ENCODE assay signal across 25 cellular contexts in the genomic region with DNA sequence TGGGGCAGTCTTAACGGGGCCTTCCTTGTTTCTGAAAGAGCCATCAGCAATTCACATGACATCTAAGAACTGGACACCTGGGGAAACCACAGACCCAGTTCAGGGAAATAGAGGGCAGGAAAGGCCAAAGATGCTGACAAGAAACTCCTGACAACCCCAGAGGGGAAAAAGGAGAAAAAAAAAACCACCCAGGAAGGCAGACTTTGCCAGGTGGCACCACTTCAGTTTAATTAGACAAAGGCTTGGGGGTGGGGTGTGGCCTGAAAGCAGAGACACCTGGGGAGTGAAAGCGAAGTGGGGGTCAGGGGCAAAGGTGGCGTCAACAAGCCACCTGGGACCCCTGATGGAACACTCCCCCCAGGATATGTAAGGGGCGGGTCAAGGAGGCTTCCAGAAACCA. TPM values are rescaled to one million over a fixed set of nuclear protein-coding genes. Genes with fewer than 3 reads are reported as not detected.
A peak's percentile ranks its signal among the peaks of the same experiment; 100 is the strongest.
DNase-seq lines count a peak whose midpoint lies in the region; ATAC-seq and TF ChIP-seq lines count a peak whose summit lies in the region.
"Had no signal": no experiment of that assay in that cellular context is flagged by ENCODE, and none has a peak within 500 bp of the region (broad histone marks: within the 10 kb centered on the region; RNA-seq: fewer than 3 reads in every experiment).

No MANE protein-coding gene starts in this region.

- no peak overlapping the region for H3K27ac ChIP-seq in breast epithelium
- peak overlapping the region; percentile 67; the same call in 1 of the 2 replicates for H3K27ac ChIP-seq in MM.1S (ENCODE audit: low read length)
- H3K27ac ChIP-seq: A549, C4-2B, Peyer's patch, SK-N-MC had no signal

- TF ChIP-seq POLR2A in breast epithelium (IDR thresholded peaks at IDR 0.05), result no peak

- no peaks in the 10 kb centered on the region for H3K9me3 Mint-ChIP-seq in MCF 10A (ENCODE audit: unreplicated experiment)

- peak overlapping the region; percentile 51; the same call in 1 of the 2 replicates for H3K4me2 ChIP-seq in MM.1S (ENCODE audit: low read depth, low read length)
- H3K4me2 ChIP-seq: A549 had no signal

- CTCF ChIA-PET in MCF 10A (lab: Yijun Ruan, JAX), result interaction anchor here (0.6 kb wide), 1 partner anchor 259 kb away, joined by 3 read pairs; no protein-coding TSS in a partner anchor

- H3F3A ChIP-seq in MM.1S (ENCODE audit: insufficient read depth, low read length), result peaks cover 19% of the 10 kb centered on the region

- H2AFZ ChIP-seq in MM.1S (ENCODE audit: low read length), result 0 out of 2 replicates have a peak overlapping the region, but pooled peaks have one; percentile 8

- no peak overlapping the region for H3K9ac ChIP-seq in MM.1S (ENCODE audit: low read length)

- no peaks in the 10 kb centered on the region for H3K9me2 ChIP-seq in MM.1S (replicated peaks; ENCODE audit: insufficient read depth, low read length)

- H3K4me1 Mint-ChIP-seq in MCF 10A (ENCODE audit: insufficient read depth, unreplicated experiment), result no peaks in the 10 kb centered on the region

- no peaks in the 10 kb centered on the region for H3K27me3 ChIP-seq in breast epithelium
- no peaks in the 10 kb centered on the region for H3K27me3 ChIP-seq in MM.1S (replicated peaks; ENCODE audit: insufficient read depth, low read length)
- H3K27me3 ChIP-seq: Peyer's patch had no signal

- DNase-seq in MCF 10A (ENCODE audit: unreplicated experiment), result no peak
- no peak for DNase-seq in breast epithelium (ENCODE audit: low spot score in 2 of 2)
- peak; percentile 71 for DNase-seq in MM.1S
- DNase-seq in NCI-H69 (lab: John Stamatoyannopoulos, UW), result peak; percentile 89
- peak; percentile 15 for DNase-seq in left kidney (ENCODE audit: low read depth, low spot score)
- DNase-seq in GM10266 (ENCODE audit: extremely low spot score), result no peak
- DNase-seq: CD8-positive, alpha-beta T cell; DMS 273 treated with DMSO at 0.1 percent for 48 hours; DMS79; EL; GDM1; Kasumi-1; NCI-H146; NCI-H1930; NCI-H345; OCI-M1; Peyer's patch; SIG-M5; T-helper 9 cell had no signal

- no peak for TF ChIP-seq CTCF in MCF 10A (IDR thresholded peaks at IDR 0.05; ENCODE audit: unreplicated experiment)
- no peak for TF ChIP-seq CTCF in breast epithelium (IDR thresholded peaks at IDR 0.05)
- TF ChIP-seq CTCF in MM.1S (IDR thresholded peaks at IDR 0.05; ENCODE audit: low read length), result no peak
- no peak for TF ChIP-seq CTCF in GM10266 (IDR thresholded peaks at IDR 0.05; ENCODE audit: control insufficient read depth, insufficient read depth, low read depth, missing control alignments)

- H4K20me1 ChIP-seq in MM.1S (ENCODE audit: insufficient read depth, low read length), result no peaks in the 10 kb centered on the region

- H3K27ac Mint-ChIP-seq in MCF 10A (ENCODE audit: low read depth, unreplicated experiment), result peak overlapping the region; percentile 31
- H3K27ac Mint-ChIP-seq: CD8-positive, alpha-beta T cell had no signal

- no peaks in the 10 kb centered on the region for H3K4me1 ChIP-seq in breast epithelium
- peaks cover 18% of the 10 kb centered on the region for H3K4me1 ChIP-seq in MM.1S (ENCODE audit: low read length)
- H3K4me1 ChIP-seq: A549, Peyer's patch had no signal

- H3K36me3 ChIP-seq in breast epithelium (no peaks in the 10 kb centered on the region), MM.1S (replicated peaks; ENCODE audit: insufficient read depth, low read length) (no peaks in the 10 kb centered on the region)
- H3K36me3 ChIP-seq: Peyer's patch had no signal

- intact Hi-C loops in MCF 10A (cut with micrococcal nuclease) (no loop called here), breast epithelium (cut with DNase I; ENCODE audit: low total_unique reads) (no loop called here)

- no peak for ATAC-seq in HG03521 (IDR thresholded peaks at IDR 0.05; ENCODE audit: unreplicated experiment)
- no peak for ATAC-seq in GM19351 (IDR thresholded peaks at IDR 0.05; ENCODE audit: unreplicated experiment)
- ATAC-seq: A549; CD8-positive, alpha-beta T cell; HepG2 had no signal

- BruUV-seq in MCF 10A (replicated peaks; lab: Mats Ljungman, UMichigan), result no TSS peak

- peaks cover 7% of the 10 kb centered on the region for H3K36me3 Mint-ChIP-seq in MCF 10A (ENCODE audit: insufficient read depth, unreplicated experiment)

- POLR2A ChIA-PET in MCF 10A (lab: Yijun Ruan, JAX), result no interaction called here

- H3K27me3 Mint-ChIP-seq in MCF 10A (ENCODE audit: insufficient read depth, unreplicated experiment), result no peaks in the 10 kb centered on the region

- H3K79me2 ChIP-seq in MM.1S (ENCODE audit: low read length), result no peaks in the 10 kb centered on the region

- H3K4me3 ChIP-seq in breast epithelium (no peak overlapping the region), MM.1S (ENCODE audit: low read length) (no peak overlapping the region)
- H3K4me3 ChIP-seq: A549, Peyer's patch, SK-N-MC had no signal

- no peaks in the 10 kb centered on the region for H3K9me3 ChIP-seq in breast epithelium
- H3K9me3 ChIP-seq in MM.1S (replicated peaks; ENCODE audit: insufficient read depth, low read length), result no peaks in the 10 kb centered on the region
- H3K9me3 ChIP-seq: A549, Peyer's patch had no signal

- H3K4me3 Mint-ChIP-seq in MCF 10A (ENCODE audit: unreplicated experiment), result no peak overlapping the region
- H3K4me3 Mint-ChIP-seq: CD8-positive, alpha-beta T cell had no signal

RNA-seq across cellular contexts. Expression of gene RAB11FIP2, which starts 53.6 kb away (rescaled TPM):
- total RNA-seq in MCF 10A (2022) (23.9 and 27.1 TPM in 2 replicates), breast epithelium (10 to 100 TPM; 26.5 to 36.4 (median 26.7) TPM)

Comparison
In these comparisons a context has a peak if more than half of its experiments do, and no peak if none do; other contexts are left out.
1. DNase-seq: peak in MM.1S (single experiment), NCI-H69 (single experiment) and left kidney (single experiment); none in MCF 10A (single experiment), breast epithelium (0 of 2) and GM10266 (single experiment).